13 cellular contexts compared by ENCODE assay signal in genomic region chr1:212158912-212159796, GRCh38.
DNase-seq lines count a peak whose midpoint lies in the region; ATAC-seq and TF ChIP-seq lines count a peak whose summit lies in the region.
"Had no signal": no experiment of that assay in that cellular context is flagged by ENCODE, and none has a peak within 500 bp of the region (broad histone marks: within the 10 kb centered on the region; RNA-seq: fewer than 3 reads in every experiment).

No MANE protein-coding gene starts in this region.

- H3K4me1 Mint-ChIP-seq in CD8-positive, alpha-beta memory T cell, result peaks cover 30 to 33% (median 31%) of the 10 kb centered on the region in 3 donors
- H3K4me1 Mint-ChIP-seq in activated CD8-positive, alpha-beta memory T cell treated with anti-CD3 and anti-CD28 coated beads, Interleukin-2, amount 10 ng/mL, durations not matched to agents 7 days and 5 days, result peaks cover 28% of the 10 kb centered on the region
- peaks cover 22% of the 10 kb centered on the region for H3K4me1 Mint-ChIP-seq in HFFc6 (ENCODE audit: low read depth)
- H3K4me1 Mint-ChIP-seq: GM23338 had no signal

- intact Hi-C loops in adrenal gland (cut with DNase I), result no loop called here

- TF ChIP-seq POLR2A in adrenal gland (IDR thresholded peaks at IDR 0.05), result no peak

- no peaks in the 10 kb centered on the region for H3K27me3 Mint-ChIP-seq in CD8-positive, alpha-beta memory T cell
- H3K27me3 Mint-ChIP-seq in activated CD8-positive, alpha-beta memory T cell treated with anti-CD3 and anti-CD28 coated beads, Interleukin-2, amount 10 ng/mL, durations not matched to agents 7 days and 5 days, result no peaks in the 10 kb centered on the region
- H3K27me3 Mint-ChIP-seq in HFFc6 (ENCODE audit: insufficient read depth), result peaks cover 3% of the 10 kb centered on the region

- 86 to 91% (median 90%) methylated on average over 6 to 7 of the region's 7 CpGs for whole genome bisulfite sequencing in adrenal gland, 4 donors

- H3K36me3 ChIP-seq in CD8-positive, alpha-beta memory T cell (ENCODE audit: insufficient read depth, low read length), result no peaks in the 10 kb centered on the region
- H3K36me3 ChIP-seq in adrenal gland (replicated peaks in 1 of 2), result no peaks in the 10 kb centered on the region
- H3K36me3 ChIP-seq: esophagus squamous epithelium, lower lobe of right lung, spleen had no signal

- peak; percentile 66 for ATAC-seq in GM18909 (IDR thresholded peaks at IDR 0.05; ENCODE audit: poor library complexity, unreplicated experiment)
- ATAC-seq in HG03175 (IDR thresholded peaks at IDR 0.05; ENCODE audit: unreplicated experiment), result peak; percentile 40
- ATAC-seq in activated CD8-positive, alpha-beta memory T cell treated with anti-CD3 and anti-CD28 coated beads, Interleukin-2, amount 10 ng/mL, durations not matched to agents 7 days and 5 days, result no peak
- ATAC-seq: GM23338 had no signal

- H3K4me3 ChIP-seq in CD8-positive, alpha-beta memory T cell (ENCODE audit: low read length), result no peak overlapping the region
- no peak overlapping the region for H3K4me3 ChIP-seq in adrenal gland
- H3K4me3 ChIP-seq: esophagus squamous epithelium, GM23338, lower lobe of right lung, spleen had no signal

- H3K9me3 ChIP-seq in CD8-positive, alpha-beta memory T cell (ENCODE audit: low read length), result no peaks in the 10 kb centered on the region
- H3K9me3 ChIP-seq in adrenal gland (replicated peaks in 1 of 3), result no peaks in the 10 kb centered on the region
- H3K9me3 ChIP-seq: esophagus squamous epithelium, lower lobe of right lung had no signal

- CTCF ChIA-PET in CD8-positive, alpha-beta memory T cell (lab: Charles Lee), result no interaction called here
- CTCF ChIA-PET in activated CD8-positive, alpha-beta memory T cell treated with anti-CD3 and anti-CD28 coated beads, Interleukin-2, amount 10 ng/mL, durations not matched to agents 7 days and 5 days (lab: Charles Lee), result interaction anchor here (0.7 to 1.0 kb wide), 2 partner anchors 7 to 18 kb away, joined by 3 read pairs; no protein-coding TSS in a partner anchor

- POLR2A ChIA-PET in CD8-positive, alpha-beta memory T cell (lab: Charles Lee), result interaction anchor here (0.7 to 0.8 kb wide), 2 partner anchors 96 to 119 kb away, joined by 3 to 7 read pairs; no protein-coding TSS in a partner anchor

- H3K36me3 Mint-ChIP-seq in CD8-positive, alpha-beta memory T cell, result no peaks in the 10 kb centered on the region
- peaks cover 2% of the 10 kb centered on the region for H3K36me3 Mint-ChIP-seq in activated CD8-positive, alpha-beta memory T cell treated with anti-CD3 and anti-CD28 coated beads, Interleukin-2, amount 10 ng/mL, durations not matched to agents 7 days and 5 days
- H3K36me3 Mint-ChIP-seq in HFFc6 (ENCODE audit: low read depth), result no peaks in the 10 kb centered on the region

- TF ChIP-seq CTCF in adrenal gland (IDR thresholded peaks at IDR 0.05), result no peak
- TF ChIP-seq CTCF in HFFc6 (IDR thresholded peaks at IDR 0.05), result no peak

- peak in 3 of 5 donors; percentile 13 to 62 (median 18) for DNase-seq in CD8-positive, alpha-beta memory T cell
- DNase-seq in adrenal gland (peak in 5 of 7 donors; percentile 31 to 58 (median 37)), retina (no peak), HFFc6 (no peak)
- DNase-seq in stimulated activated CD4-positive, alpha-beta T cell treated with anti-CD3 and anti-CD28 coated beads, Interleukin-4, amount 100 ng/mL, for 4 hours, result no peak
- DNase-seq in activated CD8-positive, alpha-beta memory T cell treated with anti-CD3 and anti-CD28 coated beads, Interleukin-2, amount 10 ng/mL, durations not matched to agents 7 days and 5 days, result no peak
- DNase-seq: esophagus squamous epithelium, lower lobe of right lung, NCI-H69, spleen had no signal

- H3K9me3 Mint-ChIP-seq in CD8-positive, alpha-beta memory T cell, result no peaks in the 10 kb centered on the region
- H3K9me3 Mint-ChIP-seq in activated CD8-positive, alpha-beta memory T cell treated with anti-CD3 and anti-CD28 coated beads, Interleukin-2, amount 10 ng/mL, durations not matched to agents 7 days and 5 days (ENCODE audit: low read depth), result no peaks in the 10 kb centered on the region
- no peaks in the 10 kb centered on the region for H3K9me3 Mint-ChIP-seq in HFFc6
- H3K9me3 Mint-ChIP-seq: GM23338 had no signal

- H3K4me3 Mint-ChIP-seq in CD8-positive, alpha-beta memory T cell, result peak overlapping the region in 5 of 7 donors; percentile 7 to 55 (median 19)
- no peak overlapping the region for H3K4me3 Mint-ChIP-seq in activated CD8-positive, alpha-beta memory T cell treated with anti-CD3 and anti-CD28 coated beads, Interleukin-2, amount 10 ng/mL, durations not matched to agents 7 days and 5 days
- no peak overlapping the region for H3K4me3 Mint-ChIP-seq in HFFc6
- H3K4me3 Mint-ChIP-seq: GM23338 had no signal

- no peaks in the 10 kb centered on the region for H3K27me3 ChIP-seq in CD8-positive, alpha-beta memory T cell (ENCODE audit: insufficient read depth, low read length, poor library complexity, severe bottlenecking)
- H3K27me3 ChIP-seq in adrenal gland, result no peaks in the 10 kb centered on the region
- H3K27me3 ChIP-seq: esophagus squamous epithelium, spleen had no signal

- H3K4me1 ChIP-seq in CD8-positive, alpha-beta memory T cell (ENCODE audit: insufficient read depth, low read length), result peaks cover 24% of the 10 kb centered on the region
- H3K4me1 ChIP-seq in adrenal gland (replicated peaks in 1 of 2), result peaks cover 0 to 6% of the 10 kb centered on the region in 2 donors

- no peak overlapping the region for H3K27ac ChIP-seq in CD8-positive, alpha-beta memory T cell (ENCODE audit: low read depth, low read length)
- H3K27ac ChIP-seq in adrenal gland, result no peak overlapping the region
- H3K27ac ChIP-seq: lower lobe of right lung, spleen had no signal

- H3K27ac Mint-ChIP-seq in CD8-positive, alpha-beta memory T cell, result peak overlapping the region in 6 of 8 donors; percentile 35 to 92 (median 85)
- H3K27ac Mint-ChIP-seq in activated CD8-positive, alpha-beta memory T cell treated with anti-CD3 and anti-CD28 coated beads, Interleukin-2, amount 10 ng/mL, durations not matched to agents 7 days and 5 days, result no peak overlapping the region
- H3K27ac Mint-ChIP-seq in HFFc6, result no peak overlapping the region
- H3K27ac Mint-ChIP-seq: GM23338 had no signal

Comparison
In these comparisons a context has a peak if more than half of its experiments do, and no peak if none do; other contexts are left out.
1. DNase-seq: peak in CD8-positive, alpha-beta memory T cell (3 of 5) and adrenal gland (5 of 7); none in retina (single experiment), stimulated activated CD4-positive, alpha-beta T cell treated with anti-CD3 and anti-CD28 coated beads, Interleukin-4, amount 100 ng/mL, for 4 hours (0 of 2), activated CD8-positive, alpha-beta memory T cell treated with anti-CD3 and anti-CD28 coated beads, Interleukin-2, amount 10 ng/mL, durations not matched to agents 7 days and 5 days (single experiment) and HFFc6 (single experiment).
2. H3K27ac Mint-ChIP-seq: peak in CD8-positive, alpha-beta memory T cell (6 of 8); none in activated CD8-positive, alpha-beta memory T cell treated with anti-CD3 and anti-CD28 coated beads, Interleukin-2, amount 10 ng/mL, durations not matched to agents 7 days and 5 days (single experiment) and HFFc6 (single experiment).
3. H3K4me3 Mint-ChIP-seq: peak in CD8-positive, alpha-beta memory T cell (5 of 7); none in activated CD8-positive, alpha-beta memory T cell treated with anti-CD3 and anti-CD28 coated beads, Interleukin-2, amount 10 ng/mL, durations not matched to agents 7 days and 5 days (single experiment) and HFFc6 (single experiment).